ENCODE assay signal across 26 cellular contexts in the genomic region with DNA sequence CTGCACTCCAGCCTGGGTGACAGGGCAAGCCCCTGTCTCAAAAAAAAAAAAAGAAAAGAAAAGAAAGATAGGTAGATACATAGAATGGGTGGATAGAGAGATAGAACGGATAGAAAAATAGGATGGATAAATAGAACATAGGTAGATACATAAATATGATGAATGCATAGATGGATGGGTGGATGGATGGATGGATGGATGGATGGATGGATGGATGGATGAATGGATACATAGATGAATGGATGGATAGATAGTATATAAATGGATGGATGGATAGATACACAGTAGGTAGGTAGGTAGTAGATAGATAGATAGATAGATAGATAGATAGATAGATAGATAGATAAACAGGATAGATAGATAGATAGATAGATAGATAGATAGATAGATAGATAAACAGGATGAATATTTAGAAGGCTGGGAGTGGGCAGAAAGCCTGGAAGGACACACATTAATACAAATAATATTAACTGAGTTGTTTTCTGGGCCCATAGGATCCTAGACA.
"Had no signal": no experiment of that assay in that cellular context is flagged by ENCODE, and none has a peak within 500 bp of the region (broad histone marks: within the 10 kb centered on the region; RNA-seq: fewer than 3 reads in every experiment).

No MANE protein-coding gene starts in this region.

- H3K9me3 ChIP-seq: SJCRH30 had no signal

- H3K9me3 Mint-ChIP-seq: activated CD4-positive, alpha-beta memory T cell treated with anti-CD3 and anti-CD28 coated beads for 36 hours; activated CD4-positive, alpha-beta T cell treated with anti-CD3 and anti-CD28 coated beads, Interleukin-2, amount 10 ng/mL, durations not matched to agents 24 days and 14 days; activated naive CD4-positive, alpha-beta T cell treated with anti-CD3 and anti-CD28 coated beads for 36 hours; activated naive CD4-positive, alpha-beta T cell treated with anti-CD3 and anti-CD28 coated beads, Interleukin-2, amount 50 U/mL, for 72 hours; activated T-cell treated with anti-CD3 and anti-CD28 coated beads, Interleukin-2, amount 50 U/mL, for 4 hours; activated T-helper 1 cell treated with anti-CD3 and anti-CD28 coated beads, Interleukin-12 subunit alpha, Interleukin-12 subunit beta, Interleukin-2, Interleukin-4 antibody, amounts not matched to agents 30 ng/mL and 10 ng/mL and 1 ng/mL, durations not matched to agents 14 hours and 24 hours and 36 hours had no signal

- H3K27me3 ChIP-seq: SJCRH30 had no signal

- H3K4me1 ChIP-seq: SJCRH30 had no signal

- H3K36me3 Mint-ChIP-seq: activated CD4-positive, alpha-beta memory T cell treated with anti-CD3 and anti-CD28 coated beads for 36 hours; activated naive CD4-positive, alpha-beta T cell treated with anti-CD3 and anti-CD28 coated beads, Interleukin-2, amount 50 U/mL, for 72 hours had no signal

- H3K4me3 ChIP-seq: SJCRH30, SK-N-MC had no signal

- H3K27ac ChIP-seq: brain microvascular endothelial cell, SJCRH30, SK-N-MC, WERI-Rb-1 had no signal

- H3K4me3 Mint-ChIP-seq: activated CD4-positive, alpha-beta memory T cell treated with anti-CD3 and anti-CD28 coated beads for 36 hours; activated CD4-positive, alpha-beta T cell treated with anti-CD3 and anti-CD28 coated beads, Interleukin-2, amount 10 ng/mL, durations not matched to agents 24 days and 14 days; activated naive CD4-positive, alpha-beta T cell treated with anti-CD3 and anti-CD28 coated beads for 36 hours; activated T-cell treated with anti-CD3 and anti-CD28 coated beads, Interleukin-2, amount 50 U/mL, for 4 hours; activated T-helper 1 cell treated with anti-CD3 and anti-CD28 coated beads, Interleukin-12 subunit alpha, Interleukin-12 subunit beta, Interleukin-2, Interleukin-4 antibody, amounts not matched to agents 30 ng/mL and 10 ng/mL and 1 ng/mL, durations not matched to agents 14 hours and 24 hours and 36 hours had no signal

- H3K27me3 Mint-ChIP-seq: activated CD4-positive, alpha-beta memory T cell treated with anti-CD3 and anti-CD28 coated beads for 36 hours; activated CD4-positive, alpha-beta T cell treated with anti-CD3 and anti-CD28 coated beads, Interleukin-2, amount 10 ng/mL, durations not matched to agents 24 days and 14 days had no signal

- DNase-seq: activated CD4-positive, alpha-beta memory T cell treated with anti-CD3 and anti-CD28 coated beads for 36 hours; activated CD4-positive, alpha-beta T cell treated with anti-CD3 and anti-CD28 coated beads, Interleukin-2, amount 10 ng/mL, durations not matched to agents 24 days and 14 days; activated CD8-positive, alpha-beta memory T cell treated with anti-CD3 and anti-CD28 coated beads, Interleukin-2, amount 50 U/mL, for 4 hours; activated gamma-delta T cell treated with Interleukin-2 at 50 U/mL for 16 hours; activated naive CD4-positive, alpha-beta T cell treated with anti-CD3 and anti-CD28 coated beads for 36 hours; activated T-cell treated with anti-CD3 and anti-CD28 coated beads for 4 hours; activated T-cell treated with anti-CD3 and anti-CD28 coated beads, Interleukin-2, amount 50 U/mL, for 4 hours; amniotic stem cell; aorta; brain microvascular endothelial cell; central memory CD4-positive, alpha-beta T cell; NCI-H1092 treated with DMSO at 0.1 percent for 48 hours; NCI-H1417; NCI-H146; NCI-H187 treated with DMSO at 0.1 percent for 48 hours; NCI-H2081; NCI-H226; NCI-H524 treated with DMSO at 0.1 percent for 48 hours; SHP77; SJCRH30; T-helper 9 cell; WERI-Rb-1 had no signal

- ATAC-seq: activated naive CD4-positive, alpha-beta T cell treated with anti-CD3 and anti-CD28 coated beads, Interleukin-2, amount 50 U/mL, for 72 hours; activated T-cell treated with anti-CD3 and anti-CD28 coated beads, Interleukin-2, amount 50 U/mL, for 4 hours; Panc1 had no signal

- H3K27ac Mint-ChIP-seq: activated CD4-positive, alpha-beta memory T cell treated with anti-CD3 and anti-CD28 coated beads for 36 hours; activated CD4-positive, alpha-beta T cell treated with anti-CD3 and anti-CD28 coated beads, Interleukin-2, amount 10 ng/mL, durations not matched to agents 24 days and 14 days; activated naive CD4-positive, alpha-beta T cell treated with anti-CD3 and anti-CD28 coated beads for 36 hours; activated T-helper 1 cell treated with anti-CD3 and anti-CD28 coated beads, Interleukin-12 subunit alpha, Interleukin-12 subunit beta, Interleukin-2, Interleukin-4 antibody, amounts not matched to agents 30 ng/mL and 10 ng/mL and 1 ng/mL, durations not matched to agents 14 hours and 24 hours and 36 hours had no signal

- H3K36me3 ChIP-seq: brain microvascular endothelial cell, SJCRH30 had no signal
